ENCODE assay signal across 8 cellular contexts in the genomic region with DNA sequence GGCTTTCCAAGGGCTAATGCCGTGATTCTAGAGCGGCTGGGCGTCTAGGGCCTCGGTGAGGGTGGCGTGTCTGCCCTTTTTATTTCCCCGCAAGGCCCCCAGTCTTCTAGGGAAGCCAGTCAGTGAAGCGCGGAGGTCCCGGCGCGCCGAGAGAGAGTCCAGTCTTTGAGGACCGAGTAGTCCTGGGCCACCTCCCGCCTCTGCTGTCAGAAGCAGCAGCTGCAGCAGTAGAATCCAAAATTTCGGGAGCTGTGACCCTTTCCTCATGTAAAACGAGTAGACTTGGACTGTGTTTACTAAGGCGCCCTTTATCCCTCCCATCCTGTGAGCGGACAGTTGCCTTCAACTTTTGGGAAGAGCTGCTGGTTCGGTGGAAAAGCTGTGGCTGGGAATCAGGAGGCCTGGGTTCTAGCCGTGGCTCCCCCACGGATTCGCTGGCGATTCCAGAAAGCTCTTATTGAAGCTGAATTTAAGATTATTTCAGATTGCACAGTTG. TPM values are rescaled to one million over a fixed set of nuclear protein-coding genes. Genes with fewer than 3 reads are reported as not detected.
DNase-seq lines count a peak whose midpoint lies in the region; ATAC-seq and TF ChIP-seq lines count a peak whose summit lies in the region.
"Not testable (repeated sequence)": the region's sequence is repeated elsewhere in the genome, so short reads cannot be mapped to it uniquely, and the experiment has no call there.

No MANE protein-coding gene starts in this region.

- not testable (repeated sequence) for H3K4me1 ChIP-seq in SJSA1 (replicated peaks)
- H3K4me1 ChIP-seq in tibial artery: peaks cover 0 to 20% (median 6%) of the 10 kb centered on the region in 4 donors

- not testable (repeated sequence) for H3K36me3 Mint-ChIP-seq in natural killer cell treated with Interleukin-12 subunit alpha and Interleukin-12 subunit beta and Interleukin-15 and Interleukin-18, amount 100 ng/mL, for 72 hours

- H3K36me3 ChIP-seq in SJSA1, tibial artery: not testable (repeated sequence)

- H3K4me3 ChIP-seq in SJSA1: peak overlapping the region; percentile 84
- H3K4me3 ChIP-seq in astrocyte of the spinal cord (ENCODE audit: low read depth, low read length): peak overlapping the region; percentile 76
- peak overlapping the region; percentile 70 to 91 for H3K4me3 ChIP-seq in tibial artery

- not testable (repeated sequence) for TF ChIP-seq CTCF in astrocyte of the spinal cord (IDR thresholded peaks at IDR 0.05; ENCODE audit: low read depth, low read length); tibial artery (IDR thresholded peaks at IDR 0.05)

- peak overlapping the region; percentile 99 for H3K27ac Mint-ChIP-seq in natural killer cell treated with Interleukin-12 subunit alpha and Interleukin-12 subunit beta and Interleukin-15 and Interleukin-18, amount 100 ng/mL, for 72 hours

- ATAC-seq in GM21786 (IDR thresholded peaks at IDR 0.05; ENCODE audit: unreplicated experiment): peak; percentile 16
- peak; percentile 21 for ATAC-seq in HG03439 (IDR thresholded peaks at IDR 0.05; ENCODE audit: unreplicated experiment)
- ATAC-seq in Right ventricle myocardium inferior: peak; percentile 33
- peak; percentile 4 to 42 for ATAC-seq in natural killer cell treated with Interleukin-12 subunit alpha and Interleukin-12 subunit beta and Interleukin-15 and Interleukin-18, amount 100 ng/mL, for 72 hours

- H3K27ac ChIP-seq in SJSA1 (peak overlapping the region; percentile 82), tibial artery (peak overlapping the region; percentile 88 to 96)

- peaks cover 24 to 36% of the 10 kb centered on the region in 2 donors for H3K4me1 Mint-ChIP-seq in natural killer cell treated with Interleukin-12 subunit alpha and Interleukin-12 subunit beta and Interleukin-15 and Interleukin-18, amount 100 ng/mL, for 72 hours (ENCODE audit: low read depth in 2 of 2)

- DNase-seq in EH (ENCODE audit: low read depth): peak; percentile 39
- DNase-seq in SJSA1 (ENCODE audit: low read depth in 1 of 2, low spot score in 2 of 2): peak in 1 of 2 experiments; percentile 49
- peak; percentile 17 for DNase-seq in astrocyte of the spinal cord (ENCODE audit: low read depth, low spot score)
- not testable (repeated sequence) for DNase-seq in Right ventricle myocardium inferior (ENCODE audit: missing footprints); natural killer cell treated with Interleukin-12 subunit alpha and Interleukin-12 subunit beta and Interleukin-15 and Interleukin-18, amount 100 ng/mL, for 72 hours (ENCODE audit: low spot score); tibial artery

- in situ Hi-C loops in astrocyte of the spinal cord (cut with HindIII; ENCODE audit: low sequenced_read_pairs): not testable (repeated sequence)

- H3K27me3 ChIP-seq in SJSA1 (replicated peaks); tibial artery: not testable (repeated sequence)

- H3K9me3 Mint-ChIP-seq in natural killer cell treated with Interleukin-12 subunit alpha and Interleukin-12 subunit beta and Interleukin-15 and Interleukin-18, amount 100 ng/mL, for 72 hours: not testable (repeated sequence)

- intact Hi-C loops in Right ventricle myocardium inferior (cut with DNase I): loop anchor here (10.0 kb wide), 1 partner anchor 174 kb away; no protein-coding TSS in a partner anchor
- intact Hi-C loops in tibial artery (cut with DNase I; ENCODE audit: low total_unique reads): not testable (repeated sequence)

- not testable (repeated sequence) for H3K27me3 Mint-ChIP-seq in natural killer cell treated with Interleukin-12 subunit alpha and Interleukin-12 subunit beta and Interleukin-15 and Interleukin-18, amount 100 ng/mL, for 72 hours

- not testable (repeated sequence) for H3K9me3 ChIP-seq in SJSA1 (replicated peaks); tibial artery

- H3K4me3 Mint-ChIP-seq in natural killer cell treated with Interleukin-12 subunit alpha and Interleukin-12 subunit beta and Interleukin-15 and Interleukin-18, amount 100 ng/mL, for 72 hours: peak overlapping the region; percentile 95

RNA-seq across cellular contexts. Expression of gene ZCCHC7, which starts 0.5 kb away (rescaled TPM):
- 5.3 and 12.4 TPM in 2 replicates for total RNA-seq in SJSA1 (2014; rRNA removed; shearing (Covaris generic))
- 7.6 TPM for total RNA-seq in Right ventricle myocardium inferior
- total RNA-seq in natural killer cell treated with Interleukin-12 subunit alpha and Interleukin-12 subunit beta and Interleukin-15 and Interleukin-18, amount 100 ng/mL, for 72 hours: 10 to 100 TPM; 20.7 to 25.7 TPM
